Comparison of ENCODE assay signal across 15 cellular contexts in genomic region chr3:108603689-108604088, GRCh38. TPM values are rescaled to one million over a fixed set of nuclear protein-coding genes. Genes with fewer than 3 reads are reported as not detected.
DNase-seq lines count a peak whose midpoint lies in the region; ATAC-seq, FAIRE-seq and TF ChIP-seq lines count a peak whose summit lies in the region.
"Had no signal": no experiment of that assay in that cellular context is flagged by ENCODE, and none has a peak within 500 bp of the region (broad histone marks: within the 10 kb centered on the region; RNA-seq: fewer than 3 reads in every experiment).

No MANE protein-coding gene starts in this region.

- RAD21 ChIA-PET in GM12878 (lab: Charles Lee; ENCODE audit: unreplicated experiment): interaction anchor here (5.3 kb wide), 1 partner anchor 14 kb away, joined by 24 read pairs; the partner anchor contains the start of genes CIP2A and DZIP3

- H3K4me2 ChIP-seq in Loucy (ENCODE audit: low read depth, low read length, poor library complexity, severe bottlenecking): peak overlapping the region; percentile 49
- no peak overlapping the region for H3K4me2 ChIP-seq in GM12878 (ENCODE audit: control insufficient read depth, insufficient read depth)

- CTCF ChIA-PET in GM12878 (lab: Yijun Ruan, JAX): interaction anchor here (2.3 to 7.5 kb wide), 2 partner anchors 14 to 19 kb away, joined by 5 to 47 read pairs; partner anchors contain the start of genes CIP2A and DZIP3

- DNase-seq in GDM1 (lab: John Stamatoyannopoulos, UW): peak; percentile 18
- DNase-seq in GM12878 (ENCODE audit: low read depth, low spot score): no peak
- no peak for DNase-seq in neural crest cell (ENCODE audit: low read depth, low spot score)
- no peak for DNase-seq in esophagus muscularis mucosa (ENCODE audit: extremely low spot score)
- no peak for DNase-seq in NCI-H345 treated with DMSO at 0.1 percent for 48 hours (lab: John Stamatoyannopoulos, UW; ENCODE audit: unreplicated experiment)
- DNase-seq in suprapubic skin (ENCODE audit: low spot score in 2 of 2): no peak
- DNase-seq: activated CD8-positive, alpha-beta memory T cell treated with anti-CD3 and anti-CD28 coated beads, Interleukin-2, amount 50 U/mL, for 48 hours; NCI-H2227 treated with DMSO at 0.1 percent for 48 hours; SJCRH30 had no signal

- BruUV-seq in GM12878 (replicated peaks; lab: Mats Ljungman, UMichigan): no TSS peak

- TF ChIP-seq RAD21 in GM12878 (IDR thresholded peaks at IDR 0.05; ENCODE audit: insufficient read depth, low read depth, low read length): no peak

- H3K27ac Mint-ChIP-seq in neural crest cell (ENCODE audit: unreplicated experiment): peak overlapping the region; percentile 39
- H3K27ac Mint-ChIP-seq: dendritic cell treated with granulocyte-macrophage colony-stimulating factor and Interleukin-4, amounts not matched to agents 40 ng/mL and 50 ng/mL, for 4 days had no signal

- in situ Hi-C loops in GM12878 (cut with MboI): no loop called here

- no peak overlapping the region for H3K4me3 Mint-ChIP-seq in neural crest cell
- H3K4me3 Mint-ChIP-seq: dendritic cell treated with granulocyte-macrophage colony-stimulating factor and Interleukin-4, amounts not matched to agents 40 ng/mL and 50 ng/mL, for 4 days had no signal

- H3K4me1 Mint-ChIP-seq in neural crest cell: peaks cover 13% of the 10 kb centered on the region

- H3K4me3 ChIP-seq in Loucy (ENCODE audit: low read length, poor library complexity, severe bottlenecking) (peak overlapping the region; percentile 2), GM12878 (no peak overlapping the region), esophagus muscularis mucosa (no peak overlapping the region), suprapubic skin (no peak overlapping the region)
- H3K4me3 ChIP-seq: SJCRH30 had no signal

- TF ChIP-seq EP300 in GM12878 (IDR thresholded peaks at IDR 0.05; ENCODE audit: borderline replicate concordance in 1 of 2, control insufficient read depth in 1 of 2, low read depth in 2 of 2, low read length in 2 of 2) (no peak), esophagus muscularis mucosa (IDR thresholded peaks at IDR 0.05) (no peak), suprapubic skin (IDR thresholded peaks at IDR 0.05) (no peak)

- ATAC-seq in GM12878 (no peak; the same call in 1 of the 3 replicates), HG03432 (IDR thresholded peaks at IDR 0.05; ENCODE audit: unreplicated experiment) (no peak)
- ATAC-seq: HCT116 had no signal

- no peaks in the 10 kb centered on the region for H3K9me2 ChIP-seq in Loucy (replicated peaks; ENCODE audit: low read depth, low read length)

- H3K9ac ChIP-seq in Loucy (ENCODE audit: low read depth, low read length, poor library complexity, severe bottlenecking) (no peak overlapping the region), GM12878 (ENCODE audit: control insufficient read depth, insufficient read depth, low read length) (no peak overlapping the region)

- H3K36me3 Mint-ChIP-seq in neural crest cell (ENCODE audit: low read depth): peaks cover 11% of the 10 kb centered on the region

- H3F3A ChIP-seq in Loucy (ENCODE audit: low read depth): peaks cover 2% of the 10 kb centered on the region; the same call in 1 of the 2 replicates

- TF ChIP-seq POLR2A in GM12878 (IDR thresholded peaks at IDR 0.05; ENCODE audit: low read depth, low read length) (no peak), esophagus muscularis mucosa (IDR thresholded peaks at IDR 0.05; ENCODE audit: low read depth) (no peak), suprapubic skin (IDR thresholded peaks at IDR 0.05) (no peak)

- H3K4me1 ChIP-seq in Loucy (ENCODE audit: insufficient read depth, low read length, poor library complexity, severe bottlenecking): peaks cover 41% of the 10 kb centered on the region
- H3K4me1 ChIP-seq in GM12878 (ENCODE audit: control insufficient read depth, insufficient read depth, low read length): peaks cover 9% of the 10 kb centered on the region
- peaks cover 0 to 32% (median 19%) of the 10 kb centered on the region in 4 donors for H3K4me1 ChIP-seq in esophagus muscularis mucosa
- H3K4me1 ChIP-seq in suprapubic skin: no peaks in the 10 kb centered on the region

- H3K9me3 Mint-ChIP-seq in neural crest cell: no peaks in the 10 kb centered on the region
- H3K9me3 Mint-ChIP-seq: dendritic cell treated with granulocyte-macrophage colony-stimulating factor and Interleukin-4, amounts not matched to agents 40 ng/mL and 50 ng/mL, for 4 days had no signal

- SMC1A ChIA-PET in GM12878 (lab: Charles Lee; ENCODE audit: uncharacterized antibody, unreplicated experiment): interaction anchor here (0.5 to 3.9 kb wide), 9 partner anchors 10 to 144 kb away, joined by 3 to 30 read pairs (median 4); partner anchors contain the start of genes CIP2A and DZIP3

- H3K9me3 ChIP-seq in Loucy (ENCODE audit: insufficient read depth, low read depth, low read length) (no peaks in the 10 kb centered on the region), GM12878 (replicated peaks; ENCODE audit: control insufficient read depth, insufficient read depth, low read length) (peaks cover 3% of the 10 kb centered on the region), esophagus muscularis mucosa (no peaks in the 10 kb centered on the region), suprapubic skin (no peaks in the 10 kb centered on the region)
- H3K9me3 ChIP-seq: neutrophil, SJCRH30 had no signal

- H3K79me2 ChIP-seq in Loucy (ENCODE audit: insufficient read depth, low read length) (no peaks in the 10 kb centered on the region), GM12878 (ENCODE audit: control insufficient read depth, insufficient read depth, low read length) (no peaks in the 10 kb centered on the region)

- no peaks in the 10 kb centered on the region for H3K27me3 Mint-ChIP-seq in neural crest cell (ENCODE audit: low read depth)
- H3K27me3 Mint-ChIP-seq: dendritic cell treated with granulocyte-macrophage colony-stimulating factor and Interleukin-4, amounts not matched to agents 40 ng/mL and 50 ng/mL, for 4 days had no signal

- POLR2A ChIA-PET in GM12878 (lab: Charles Lee): interaction anchor here (2.0 kb wide), 1 partner anchor 14 kb away, joined by 18 read pairs; the partner anchor contains the start of genes CIP2A and DZIP3

- FAIRE-seq in GM12878 (lab: Jason Lieb, UNC): no peak
- FAIRE-seq: urothelium cell line had no signal

- no peaks in the 10 kb centered on the region for H3K36me3 ChIP-seq in Loucy (ENCODE audit: insufficient read depth, low read length)
- no peaks in the 10 kb centered on the region for H3K36me3 ChIP-seq in GM12878 (ENCODE audit: control insufficient read depth in 2 of 2, insufficient read depth in 2 of 2, low read length in 1 of 2)
- H3K36me3 ChIP-seq in esophagus muscularis mucosa: peaks cover 0 to 2% (median 0%) of the 10 kb centered on the region in 4 donors
- H3K36me3 ChIP-seq in suprapubic skin: no peaks in the 10 kb centered on the region
- H3K36me3 ChIP-seq: neutrophil, SJCRH30 had no signal

- H2AFZ ChIP-seq in Loucy (ENCODE audit: low read length) (no peak overlapping the region), GM12878 (ENCODE audit: control insufficient read depth, low read depth, low read length) (no peak overlapping the region)

- intact Hi-C loops in GM12878 (cut with micrococcal nuclease; ENCODE audit: unreplicated experiment): no loop called here
- intact Hi-C loops in esophagus muscularis mucosa (cut with DNase I): no loop called here

- no peak overlapping the region for H3K27ac ChIP-seq in GM12878 (ENCODE audit: control insufficient read depth, insufficient read depth)
- H3K27ac ChIP-seq in esophagus muscularis mucosa (replicated peaks in 1 of 4): peak overlapping the region in 2 of 4 donors; percentile 64 to 68
- H3K27ac ChIP-seq in suprapubic skin: no peak overlapping the region
- H3K27ac ChIP-seq: neutrophil, SJCRH30 had no signal

- TF ChIP-seq CTCF in Loucy (conservative IDR thresholded peaks at IDR 0.05; ENCODE audit: low read length) (no peak), GM12878 (IDR thresholded peaks at IDR 0.05 in 2 of 3, conservative IDR thresholded peaks at IDR 0.05 in 1 of 3; ENCODE audit: control insufficient read depth in 2 of 3, extremely low read depth in 1 of 3, insufficient read depth in 1 of 3, low read depth in 3 of 3, low read length in 3 of 3) (no peak), neural crest cell (conservative IDR thresholded peaks at IDR 0.05) (no peak), esophagus muscularis mucosa (IDR thresholded peaks at IDR 0.05) (no peak), suprapubic skin (IDR thresholded peaks at IDR 0.05) (no peak)

- H3K27me3 ChIP-seq in Loucy (ENCODE audit: insufficient read depth, low read length, poor library complexity, severe bottlenecking) (no peaks in the 10 kb centered on the region), GM12878 (replicated peaks in 1 of 2; ENCODE audit: control insufficient read depth in 2 of 2, insufficient read depth in 2 of 2, low read length in 1 of 2) (no peaks in the 10 kb centered on the region), esophagus muscularis mucosa (no peaks in the 10 kb centered on the region), suprapubic skin (no peaks in the 10 kb centered on the region)
- H3K27me3 ChIP-seq: neutrophil, SJCRH30 had no signal

- H4K20me1 ChIP-seq in Loucy (ENCODE audit: insufficient read depth, low read length, poor library complexity, severe bottlenecking): no peaks in the 10 kb centered on the region
- H4K20me1 ChIP-seq in GM12878 (ENCODE audit: control insufficient read depth, insufficient read depth): no peaks in the 10 kb centered on the region; the same call in 1 of the 2 replicates

RNA-seq across cellular contexts. Expression of gene DZIP3, which starts 14.2 kb away (rescaled TPM):
- 33.6 and 37.3 TPM in 2 replicates for total RNA-seq in GM12878 (2013; cell fraction: nucleolus; rRNA removed)
- total RNA-seq in GM12878 (2014; rRNA removed) (5.8 and 8.4 TPM in 2 replicates), GM12878 (2014; rRNA removed; fragmentation: Illumina TruSeq; extraction: Trizol) (10.1 and 10.3 TPM in 2 replicates), GM12878 (2021) (8.9 and 9.3 TPM in 2 replicates), neural crest cell (23.1 and 24.2 TPM in 2 replicates), esophagus muscularis mucosa (10 to 100 TPM in 1 of 4 donors, 1 to 10 TPM in 3; 6.7 to 14.5 (median 8.7) TPM), suprapubic skin (1 to 10 TPM; 3.6 to 7.7 (median 3.9) TPM)
- 7.4 TPM for polyA plus RNA-seq in GM12878 (2011; ENCODE audit: low read depth)
- polyA plus RNA-seq in GM12878 (2011; rRNA removed) (15.6 and 27.7 TPM in 2 replicates), GM12878 (2014; fragmentation: Illumina TruSeq; extraction: Trizol) (9.0 and 11.7 TPM in 2 replicates), GM12878 (2014; fragmentation: Nextera tagmentation; extraction: Ambion mirVana) (1 to 10 TPM; 4.3 to 7.8 TPM), GM12878 (2014; rRNA removed) (4.6 and 5.4 TPM in 2 replicates), GM12878 (2016; fragmentation: Nextera tagmentation; extraction: Ambion mirVana) (10 to 100 TPM; 10.8 to 11.6 TPM)
- 5.3 and 5.4 TPM in 2 replicates for polyA plus RNA-seq in GM12878 (2011; cell fraction: cytosol; rRNA removed)
- polyA plus RNA-seq in GM12878 (2011; cell fraction: nucleus; rRNA removed): 23.6 and 31.4 TPM in 2 replicates
- polyA plus RNA-seq in GM12878 (2012): 8.4 and 10.7 TPM in 2 replicates
- 10.6 and 17.6 TPM in 2 replicates for polyA minus RNA-seq in GM12878 (2011; rRNA and poly(A)+ RNA removed)
- polyA minus RNA-seq in GM12878 (2011; cell fraction: cytosol; rRNA and poly(A)+ RNA removed): 3.7 and 4.3 TPM in 2 replicates
- 17.8 and 20.5 TPM in 2 replicates for polyA minus RNA-seq in GM12878 (2011; cell fraction: nucleus; rRNA and poly(A)+ RNA removed)

RNA-seq across cellular contexts. Expression of gene CIP2A, which starts 14.5 kb away (rescaled TPM):
- total RNA-seq in GM12878 (2013; cell fraction: nucleolus; rRNA removed): 72.9 and 81.9 TPM in 2 replicates
- total RNA-seq in GM12878 (2014; rRNA removed) (28.6 and 37.2 TPM in 2 replicates), GM12878 (2014; rRNA removed; fragmentation: Illumina TruSeq; extraction: Trizol) (26.2 and 32.3 TPM in 2 replicates), GM12878 (2021) (25.8 and 26.6 TPM in 2 replicates), neural crest cell (50.5 and 51.1 TPM in 2 replicates), esophagus muscularis mucosa (1 to 10 TPM; 2.0 to 6.2 (median 2.1) TPM), suprapubic skin (1 to 10 TPM; 1.3 to 6.4 (median 2.0) TPM)
- 5.7 TPM for polyA plus RNA-seq in GM12878 (2011; ENCODE audit: low read depth)
- polyA plus RNA-seq in GM12878 (2011; rRNA removed) (28.7 and 39.5 TPM in 2 replicates), GM12878 (2014; fragmentation: Illumina TruSeq; extraction: Trizol) (29.7 and 33.9 TPM in 2 replicates), GM12878 (2014; fragmentation: Nextera tagmentation; extraction: Ambion mirVana) (10 to 100 TPM; 12.5 to 18.8 TPM), GM12878 (2014; rRNA removed) (14.9 and 28.2 TPM in 2 replicates), GM12878 (2016; fragmentation: Nextera tagmentation; extraction: Ambion mirVana) (10 to 100 TPM; 25.2 to 26.4 TPM)
- polyA plus RNA-seq in GM12878 (2011; cell fraction: cytosol; rRNA removed): 17.9 and 33.3 TPM in 2 replicates
- 67.2 and 84.8 TPM in 2 replicates for polyA plus RNA-seq in GM12878 (2011; cell fraction: nucleus; rRNA removed)
- 11.1 and 12.2 TPM in 2 replicates for polyA plus RNA-seq in GM12878 (2012)
- polyA minus RNA-seq in GM12878 (2011; rRNA and poly(A)+ RNA removed): 116 and 139 TPM in 2 replicates
- 9.5 and 14.3 TPM in 2 replicates for polyA minus RNA-seq in GM12878 (2011; cell fraction: cytosol; rRNA and poly(A)+ RNA removed)
- 77.1 and 117 TPM in 2 replicates for polyA minus RNA-seq in GM12878 (2011; cell fraction: nucleus; rRNA and poly(A)+ RNA removed)
